12 cellular contexts compared by ENCODE assay signal in genomic region chr1:216034506-216034905, GRCh38.
DNase-seq lines count a peak whose midpoint lies in the region; ATAC-seq and TF ChIP-seq lines count a peak whose summit lies in the region.
"Had no signal": no experiment of that assay in that cellular context is flagged by ENCODE, and none has a peak within 500 bp of the region (broad histone marks: within the 10 kb centered on the region; RNA-seq: fewer than 3 reads in every experiment).

No MANE protein-coding gene starts in this region.

- no peak overlapping the region for H3K27ac ChIP-seq in right lobe of liver
- no peak overlapping the region for H3K27ac ChIP-seq in GM23248
- H3K27ac ChIP-seq: uterus had no signal

- ATAC-seq in right lobe of liver (peak; percentile 28 to 56 (median 52)), HG02970 (IDR thresholded peaks at IDR 0.05; ENCODE audit: low FRiP score, unreplicated experiment) (no peak), HG03159 (IDR thresholded peaks at IDR 0.05; ENCODE audit: unreplicated experiment) (no peak)

- H2AFZ ChIP-seq in GM23248 = no peak overlapping the region

- no peaks in the 10 kb centered on the region for H3K9me3 ChIP-seq in right lobe of liver
- no peaks in the 10 kb centered on the region for H3K9me3 ChIP-seq in GM23248 (ENCODE audit: low read depth)
- H3K9me3 ChIP-seq: uterus had no signal

- TF ChIP-seq CTCF in right lobe of liver (IDR thresholded peaks at IDR 0.05) = peak in 2 of 4 donors; percentile 13 to 16

- intact Hi-C loops in right lobe of liver (cut with DNase I) = no loop called here

- TF ChIP-seq POLR2A in right lobe of liver (IDR thresholded peaks at IDR 0.05) = no peak

- H3K27me3 ChIP-seq in right lobe of liver (no peaks in the 10 kb centered on the region), GM23248 (replicated peaks; ENCODE audit: insufficient read depth) (peaks cover 13% of the 10 kb centered on the region; the same call in 1 of the 2 replicates)
- H3K27me3 ChIP-seq: uterus had no signal

- H3K4me2 ChIP-seq in GM23248 (ENCODE audit: unreplicated experiment) = no peak overlapping the region

- no peaks in the 10 kb centered on the region for H3F3A ChIP-seq in GM23248 (ENCODE audit: insufficient read depth)

- H3K4me3 ChIP-seq in right lobe of liver = no peak overlapping the region
- no peak overlapping the region for H3K4me3 ChIP-seq in GM23248
- H3K4me3 ChIP-seq: uterus had no signal

- in situ Hi-C loops in GM23248 (cut with MboI) = no loop called here

- DNase-seq in DMS153 treated with DMSO at 0.1 percent for 48 hours (lab: John Stamatoyannopoulos, UW; ENCODE audit: unreplicated experiment) (peak; percentile 76), HPDE6-E6E7 (ENCODE audit: extremely low spot score) (peak; percentile 6), SK-N-DZ (ENCODE audit: low spot score) (peak; percentile 19), right lobe of liver (no peak), cortex of kidney (lab: John Stamatoyannopoulos, UW) (no peak), GM23248 (no peak)
- DNase-seq: activated CD4-positive, alpha-beta T cell treated with anti-CD3 and anti-CD28 coated beads for 4 hours; anterior cingulate cortex; naive B cell; uterus had no signal

- H4K20me1 ChIP-seq in GM23248 (ENCODE audit: insufficient read depth) = no peaks in the 10 kb centered on the region

- H3K9ac ChIP-seq in GM23248 = no peak overlapping the region

- H3K4me1 ChIP-seq in right lobe of liver (no peaks in the 10 kb centered on the region), GM23248 (ENCODE audit: insufficient read depth) (no peaks in the 10 kb centered on the region)
- H3K4me1 ChIP-seq: uterus had no signal

- H3K79me2 ChIP-seq in GM23248 (ENCODE audit: insufficient read depth) = no peaks in the 10 kb centered on the region

- H3K9me2 ChIP-seq in GM23248 (ENCODE audit: insufficient read depth) = no peaks in the 10 kb centered on the region

- H3K36me3 ChIP-seq in right lobe of liver (no peaks in the 10 kb centered on the region), GM23248 (ENCODE audit: low read depth) (no peaks in the 10 kb centered on the region)
- H3K36me3 ChIP-seq: uterus had no signal

- 27% methylated on average over 3 of the region's 3 CpGs for WGBS in right lobe of liver (ENCODE audit: insufficient coverage, low coverage, low lambda C conversion rate, missing lambda C conversion rate)
- 12 to 22% methylated on average over 3 of the region's 3 CpGs for WGBS in GM23248 (ENCODE audit: low coverage in 1 of 2, low lambda C conversion rate in 2 of 2, missing lambda C conversion rate in 2 of 2), 2 experiments

Comparison
In these comparisons a context has a peak if more than half of its experiments do, and no peak if none do; other contexts are left out.
1. DNase-seq: peak in DMS153 treated with DMSO at 0.1 percent for 48 hours (single experiment), HPDE6-E6E7 (single experiment) and SK-N-DZ (single experiment); none in right lobe of liver (0 of 3), cortex of kidney (single experiment) and GM23248 (single experiment).
2. ATAC-seq: peak in right lobe of liver (4 of 4); none in HG02970 (single experiment) and HG03159 (single experiment).